In the genomic region with DNA sequence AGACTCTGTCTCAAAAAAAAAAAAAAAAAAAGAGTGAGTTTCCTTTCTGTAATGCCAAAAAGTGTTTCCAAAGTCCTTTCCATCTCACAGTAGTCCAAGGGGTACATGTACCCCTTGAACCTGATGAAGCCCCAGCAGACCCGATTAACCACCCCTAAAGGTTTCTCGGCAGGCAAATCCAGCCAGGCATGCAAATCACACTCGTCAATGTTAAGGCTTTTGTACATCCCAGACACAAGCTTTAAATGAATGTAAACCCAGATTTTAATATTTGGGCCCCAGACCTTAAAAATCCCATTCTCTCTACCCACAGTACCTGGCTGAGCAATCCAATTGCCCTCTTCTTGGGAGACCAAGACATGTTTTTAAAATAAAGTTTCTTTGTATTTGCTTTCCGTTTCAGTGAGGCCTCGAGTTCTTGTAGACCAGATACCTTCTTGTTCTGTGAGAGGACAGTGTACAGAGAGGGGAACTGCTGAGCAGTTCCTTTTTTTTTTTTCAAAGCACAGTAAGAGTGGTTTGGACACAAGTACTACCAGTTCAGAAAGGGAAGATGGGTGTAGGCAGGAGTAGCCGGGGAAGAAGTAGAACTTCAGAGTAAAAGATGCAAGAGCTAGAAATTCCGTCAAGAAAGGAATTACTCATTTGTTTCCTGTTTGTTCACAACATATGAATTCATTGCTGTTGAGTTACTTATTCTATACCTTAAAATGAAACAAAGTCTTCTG, we compare ENCODE assay signal across 8 cellular contexts. TPM values are rescaled to one million over a fixed set of nuclear protein-coding genes. Genes with fewer than 3 reads are reported as not detected.
DNase-seq lines count a peak whose midpoint lies in the region; ATAC-seq and TF ChIP-seq lines count a peak whose summit lies in the region.

A gene with protein sequence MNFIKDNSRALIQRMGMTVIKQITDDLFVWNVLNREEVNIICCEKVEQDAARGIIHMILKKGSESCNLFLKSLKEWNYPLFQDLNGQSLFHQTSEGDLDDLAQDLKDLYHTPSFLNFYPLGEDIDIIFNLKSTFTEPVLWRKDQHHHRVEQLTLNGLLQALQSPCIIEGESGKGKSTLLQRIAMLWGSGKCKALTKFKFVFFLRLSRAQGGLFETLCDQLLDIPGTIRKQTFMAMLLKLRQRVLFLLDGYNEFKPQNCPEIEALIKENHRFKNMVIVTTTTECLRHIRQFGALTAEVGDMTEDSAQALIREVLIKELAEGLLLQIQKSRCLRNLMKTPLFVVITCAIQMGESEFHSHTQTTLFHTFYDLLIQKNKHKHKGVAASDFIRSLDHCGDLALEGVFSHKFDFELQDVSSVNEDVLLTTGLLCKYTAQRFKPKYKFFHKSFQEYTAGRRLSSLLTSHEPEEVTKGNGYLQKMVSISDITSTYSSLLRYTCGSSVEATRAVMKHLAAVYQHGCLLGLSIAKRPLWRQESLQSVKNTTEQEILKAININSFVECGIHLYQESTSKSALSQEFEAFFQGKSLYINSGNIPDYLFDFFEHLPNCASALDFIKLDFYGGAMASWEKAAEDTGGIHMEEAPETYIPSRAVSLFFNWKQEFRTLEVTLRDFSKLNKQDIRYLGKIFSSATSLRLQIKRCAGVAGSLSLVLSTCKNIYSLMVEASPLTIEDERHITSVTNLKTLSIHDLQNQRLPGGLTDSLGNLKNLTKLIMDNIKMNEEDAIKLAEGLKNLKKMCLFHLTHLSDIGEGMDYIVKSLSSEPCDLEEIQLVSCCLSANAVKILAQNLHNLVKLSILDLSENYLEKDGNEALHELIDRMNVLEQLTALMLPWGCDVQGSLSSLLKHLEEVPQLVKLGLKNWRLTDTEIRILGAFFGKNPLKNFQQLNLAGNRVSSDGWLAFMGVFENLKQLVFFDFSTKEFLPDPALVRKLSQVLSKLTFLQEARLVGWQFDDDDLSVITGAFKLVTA (minus strand): TSS at position 465 of the 728 bp plus-strand sequence. CDS start 8,111 bp downstream, outside the sequence.

- H3K9me2 ChIP-seq in PC-3 (replicated peaks; ENCODE audit: low read length) = no peaks in the 10 kb centered on the region

- H3K4me2 ChIP-seq in PC-3 (ENCODE audit: low read length) (no peak within 1 kb of the TSS), mesenchymal stem cell (ENCODE audit: low read length, poor library complexity, severe bottlenecking) (no peak within 1 kb of the TSS)

- intact Hi-C loops in PC-3 (cut with micrococcal nuclease) = no loop called here

- no peak within 1 kb of the TSS for H3K27ac Mint-ChIP-seq in nephron progenitor cell

- no peak within 1 kb of the TSS for H3K9ac ChIP-seq in PC-3 (ENCODE audit: low read length)
- H3K9ac ChIP-seq in mesenchymal stem cell (ENCODE audit: low read length) = no peak within 1 kb of the TSS

- no peak within 1 kb of the TSS for H3K18ac ChIP-seq in mesenchymal stem cell (ENCODE audit: low read depth in 1 of 2, low read length in 2 of 2)

- H3K4me1 Mint-ChIP-seq in nephron progenitor cell = no peaks in the 10 kb centered on the region

- CTCF ChIA-PET in PC-3 (lab: Charles Lee) = no interaction called here

- no peaks in the 10 kb centered on the region for H3K79me1 ChIP-seq in mesenchymal stem cell (replicated peaks; ENCODE audit: low read length, poor library complexity, severe bottlenecking)

- H2BK12ac ChIP-seq in mesenchymal stem cell (ENCODE audit: low read length in 2 of 2) = no peak within 1 kb of the TSS

- no peak within 1 kb of the TSS for H4K8ac ChIP-seq in mesenchymal stem cell (ENCODE audit: low read length)

- H2AK5ac ChIP-seq in mesenchymal stem cell (ENCODE audit: low read length, severe bottlenecking) = no peak within 1 kb of the TSS

- H3K23ac ChIP-seq in mesenchymal stem cell (ENCODE audit: low read length in 2 of 2) = no peak within 1 kb of the TSS

- peaks cover 56% of the 10 kb centered on the region for H3K27me3 Mint-ChIP-seq in nephron progenitor cell (ENCODE audit: low read depth, poor library complexity)

- POLR2A ChIA-PET in PC-3 (lab: Charles Lee; ENCODE audit: unreplicated experiment) = no interaction called here

- H3K9me3 ChIP-seq in PC-3 (ENCODE audit: low read length) = no peaks in the 10 kb centered on the region
- H3K9me3 ChIP-seq in mesenchymal stem cell (ENCODE audit: control insufficient read depth, low read length) = no peaks in the 10 kb centered on the region

- no peaks in the 10 kb centered on the region for H4K20me1 ChIP-seq in PC-3 (ENCODE audit: low read length)

- no peaks in the 10 kb centered on the region for H3K36me3 Mint-ChIP-seq in nephron progenitor cell (ENCODE audit: low read depth)

- H4K91ac ChIP-seq in mesenchymal stem cell (ENCODE audit: low read length) = peak within 1 kb of the TSS; percentile 25

- no peak within 1 kb of the TSS for H3K4ac ChIP-seq in mesenchymal stem cell (ENCODE audit: low read depth in 1 of 2, low read length in 2 of 2)

- H3K27me3 ChIP-seq in PC-3 (ENCODE audit: low read length) = no peaks in the 10 kb centered on the region
- no peaks in the 10 kb centered on the region for H3K27me3 ChIP-seq in mesenchymal stem cell (ENCODE audit: control insufficient read depth in 1 of 2, insufficient read depth in 1 of 2, low read length in 2 of 2)

- no peaks in the 10 kb centered on the region for H3K36me3 ChIP-seq in PC-3 (ENCODE audit: low read depth, low read length)
- H3K36me3 ChIP-seq in mesenchymal stem cell (ENCODE audit: control insufficient read depth in 1 of 2, insufficient read depth in 2 of 2, low read depth in 1 of 2, low read length in 2 of 2) = no peaks in the 10 kb centered on the region

- BruUV-seq in PC-3 (replicated peaks; lab: Mats Ljungman, UMichigan) = TSS peak; percentile 76

- no peak within 1 kb of the TSS for H3K14ac ChIP-seq in mesenchymal stem cell (ENCODE audit: low read length in 2 of 2)

- H3K79me2 ChIP-seq in PC-3 (ENCODE audit: low read length) = no peaks in the 10 kb centered on the region

- H2BK120ac ChIP-seq in mesenchymal stem cell (ENCODE audit: low read depth, low read length) = no peak within 1 kb of the TSS

- H3K4me3 ChIP-seq in PC-3 (ENCODE audit: low read length) (no peak within 1 kb of the TSS), mesenchymal stem cell (ENCODE audit: insufficient read depth in 1 of 2, low read depth in 1 of 2, low read length in 2 of 2) (no peak within 1 kb of the TSS)

- H2BK15ac ChIP-seq in mesenchymal stem cell (ENCODE audit: low read depth, poor library complexity, severe bottlenecking) = no peak within 1 kb of the TSS

- no peaks in the 10 kb centered on the region for H3F3A ChIP-seq in PC-3 (ENCODE audit: low read length, unreplicated experiment)

- H2AFZ ChIP-seq in PC-3 (ENCODE audit: low read length) (peak within 1 kb of the TSS; percentile 68), mesenchymal stem cell (ENCODE audit: low read depth, low read length) (no peak within 1 kb of the TSS)

- H3K4me1 ChIP-seq in PC-3 (ENCODE audit: insufficient read depth, low read length) = no peaks in the 10 kb centered on the region
- peaks cover 2% of the 10 kb centered on the region for H3K4me1 ChIP-seq in mesenchymal stem cell (ENCODE audit: control insufficient read depth, insufficient read depth, low read depth, low read length)

- no peak for DNase-seq in PC-3
- no peak for DNase-seq in mesenchymal stem cell
- DNase-seq in HUDEP-2 (lab: John Stamatoyannopoulos, UW; ENCODE audit: unreplicated experiment in 76 of 76) = no peak
- DNase-seq in SHP77 treated with DMSO at 0.1 percent for 48 hours (lab: John Stamatoyannopoulos, UW) = no peak
- no peak for DNase-seq in nephron progenitor cell
- DNase-seq in NCI-H1092 (lab: John Stamatoyannopoulos, UW) = no peak

- TF ChIP-seq CTCF in PC-3 (conservative IDR thresholded peaks at IDR 0.05; ENCODE audit: low read depth, low read length) (no peak), nephron progenitor cell (IDR thresholded peaks at IDR 0.05) (no peak)

- H3K27ac ChIP-seq in PC-3 (ENCODE audit: low read length) = no peak within 1 kb of the TSS
- no peak within 1 kb of the TSS for H3K27ac ChIP-seq in mesenchymal stem cell (ENCODE audit: low read length, poor library complexity, severe bottlenecking)

- H3K4me3 Mint-ChIP-seq in nephron progenitor cell = no peak within 1 kb of the TSS

- no peak within 1 kb of the TSS for H2BK5ac ChIP-seq in mesenchymal stem cell (ENCODE audit: low read depth, low read length, poor library complexity, severe bottlenecking)

- 82% methylated on average over 5 of the region's 7 CpGs for WGBS in mesenchymal stem cell

- ATAC-seq in GM19043 (IDR thresholded peaks at IDR 0.05; ENCODE audit: low read depth, unreplicated experiment) (peak; percentile 89), HG02884 (IDR thresholded peaks at IDR 0.05; ENCODE audit: unreplicated experiment) (peak; percentile 94), PC-3 (no peak; the same call in 1 of the 2 replicates)

- no peaks in the 10 kb centered on the region for H3K9me3 Mint-ChIP-seq in nephron progenitor cell

RNA-seq across cellular contexts. Expression of the gene that starts here (rescaled TPM):
- not detected in 2 replicates for total RNA-seq in PC-3 (2014; rRNA removed)
- not detected for polyA plus RNA-seq in mesenchymal stem cell (2013, experiment 1 of 2)
- polyA plus RNA-seq in mesenchymal stem cell (2013, experiment 2 of 2) = 0.03 TPM
